Comparison of ENCODE assay signal across 12 cellular contexts in the genomic region with DNA sequence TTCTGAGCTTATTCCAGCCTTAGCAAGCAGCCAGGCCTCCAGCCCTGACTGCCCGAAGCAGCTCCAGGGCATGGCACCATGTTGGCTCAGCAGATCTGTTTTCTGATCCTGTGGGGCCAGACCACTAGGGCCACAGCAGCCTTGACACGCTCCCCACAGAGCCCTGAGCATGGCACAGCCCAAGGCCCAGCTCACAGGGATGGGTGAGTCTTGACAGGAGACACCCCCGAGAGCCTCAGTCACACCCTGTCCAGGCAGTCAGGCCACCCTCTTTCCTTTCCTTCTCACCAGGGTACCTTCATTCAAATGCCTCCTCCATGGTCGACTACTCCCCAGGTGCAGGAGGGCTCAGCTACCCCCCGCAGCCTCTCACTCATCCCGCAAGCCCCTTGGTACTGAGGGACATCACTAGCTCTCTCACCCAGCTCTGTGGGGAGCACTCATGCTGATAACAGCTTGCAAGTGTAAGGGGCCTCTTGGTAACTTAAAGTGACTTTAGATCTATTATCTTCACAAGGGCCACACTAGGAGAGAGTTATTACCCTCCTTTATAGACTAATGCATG. TPM values are rescaled to one million over a fixed set of nuclear protein-coding genes. Genes with fewer than 3 reads are reported as not detected.
DNase-seq lines count a peak whose midpoint lies in the region; ATAC-seq, FAIRE-seq and TF ChIP-seq lines count a peak whose summit lies in the region.
"Had no signal": no experiment of that assay in that cellular context is flagged by ENCODE, and none has a peak within 500 bp of the region (broad histone marks: within the 10 kb centered on the region; RNA-seq: fewer than 3 reads in every experiment).

No MANE protein-coding gene starts in this region.

- H3K9me1 ChIP-seq in keratinocyte (ENCODE audit: control insufficient read depth, extremely low read depth, insufficient read depth, low read length): no peaks in the 10 kb centered on the region

- no peaks in the 10 kb centered on the region for H3K36me3 Mint-ChIP-seq in neural progenitor cell
- H3K36me3 Mint-ChIP-seq: WTC11 had no signal

- H3K27me3 Mint-ChIP-seq in neural progenitor cell (ENCODE audit: insufficient read depth, low read depth): peaks cover 19% of the 10 kb centered on the region

- H3K4me3 ChIP-seq in left ventricle myocardium inferior (no peak overlapping the region), keratinocyte (ENCODE audit: control insufficient read depth in 2 of 3, extremely low read depth in 1 of 3, insufficient read depth in 2 of 3, low read depth in 1 of 3, low read length in 3 of 3) (no peak overlapping the region), neural progenitor cell (no peak overlapping the region)

- no peak overlapping the region for H3K27ac Mint-ChIP-seq in neural progenitor cell
- H3K27ac Mint-ChIP-seq: endodermal cell had no signal

- H3K27me3 ChIP-seq in left ventricle myocardium inferior (ENCODE audit: low read depth) (no peaks in the 10 kb centered on the region), keratinocyte (ENCODE audit: control insufficient read depth, extremely low read depth, insufficient read depth, low read length) (no peaks in the 10 kb centered on the region), neural progenitor cell (peaks cover 14% of the 10 kb centered on the region)

- H3K9ac ChIP-seq in keratinocyte (ENCODE audit: control insufficient read depth, extremely low read depth, insufficient read depth, low read length) (peak overlapping the region; percentile 6), neural progenitor cell (no peak overlapping the region)

- no peak overlapping the region for H3K4me2 ChIP-seq in keratinocyte (ENCODE audit: control insufficient read depth, extremely low read depth, insufficient read depth, low read depth, low read length)
- H3K4me2 ChIP-seq in neural progenitor cell: no peak overlapping the region

- TF ChIP-seq CTCF in left ventricle myocardium inferior (IDR thresholded peaks at IDR 0.05; ENCODE audit: borderline replicate concordance): no peak
- no peak for TF ChIP-seq CTCF in keratinocyte (optimal IDR thresholded peaks at IDR 0.05 in 1 of 3, IDR thresholded peaks at IDR 0.05 in 1 of 3, conservative IDR thresholded peaks at IDR 0.05 in 1 of 3; ENCODE audit: extremely low read depth in 1 of 3, insufficient read depth in 2 of 3, low read length in 3 of 3)
- TF ChIP-seq CTCF in neural progenitor cell (IDR thresholded peaks at IDR 0.05): no peak
- no peak for TF ChIP-seq CTCF in GM10266 (IDR thresholded peaks at IDR 0.05; ENCODE audit: control insufficient read depth, insufficient read depth, low read depth, missing control alignments)

- dilution Hi-C loops in keratinocyte (cut with MboI; ENCODE audit: extremely low pct_ligation_motif_present, low sequenced_read_pairs): no loop called here

- DNase-seq in left ventricle myocardium inferior: no peak
- no peak for DNase-seq in Right ventricle myocardium superior
- DNase-seq in keratinocyte (ENCODE audit: low read depth, low spot score): no peak
- no peak for DNase-seq in NK-92 treated with Interleukin-12 subunit alpha and Interleukin-12 subunit beta, amount 100 ng/mL, for 24 hours (lab: John Stamatoyannopoulos, UW)
- DNase-seq in neural progenitor cell (ENCODE audit: low spot score): no peak
- DNase-seq in GM10266 (ENCODE audit: extremely low spot score): no peak
- DNase-seq: amniotic stem cell, NCI-H187 had no signal

- peak; percentile 37 for TF ChIP-seq POLR2A in Raji (IDR thresholded peaks at IDR 0.05; ENCODE audit: insufficient read depth, low read depth, low read length)

- no peak for FAIRE-seq in keratinocyte (lab: Jason Lieb, UNC)

- no peak for ATAC-seq in Right ventricle myocardium superior (ENCODE audit: poor library complexity)
- ATAC-seq in activated CD4-positive, CD25-positive, alpha-beta regulatory T cell treated with anti-CD3 and anti-CD28 coated beads, Interleukin-2, amount 50 U/mL, for 24 hours: no peak

- no peaks in the 10 kb centered on the region for H4K20me1 ChIP-seq in keratinocyte (ENCODE audit: control insufficient read depth, extremely low read depth, insufficient read depth, low read length)
- H4K20me1 ChIP-seq in neural progenitor cell (ENCODE audit: low read depth): no peaks in the 10 kb centered on the region

- intact Hi-C loops in left ventricle myocardium inferior (cut with micrococcal nuclease): no loop called here
- intact Hi-C loops in Right ventricle myocardium superior (cut with DNase I): loop anchor here (10.0 kb wide), 2 partner anchors 167 to 267 kb away; partner anchors contain the start of genes ARL2, TM7SF2 and ZNHIT2

- H3K4me1 Mint-ChIP-seq in neural progenitor cell: peaks cover 16% of the 10 kb centered on the region

- no peak overlapping the region for H3K4me3 Mint-ChIP-seq in neural progenitor cell
- H3K4me3 Mint-ChIP-seq: endodermal cell, WTC11 had no signal

- H3K27ac ChIP-seq in left ventricle myocardium inferior (replicated peaks) (peak overlapping the region; percentile 93), keratinocyte (ENCODE audit: control insufficient read depth, insufficient read depth, low read length) (no peak overlapping the region), neural progenitor cell (no peak overlapping the region)

- no peaks in the 10 kb centered on the region for H3K9me3 ChIP-seq in left ventricle myocardium inferior (replicated peaks)
- H3K9me3 ChIP-seq in keratinocyte (ENCODE audit: control insufficient read depth, low read depth, low read length): no peaks in the 10 kb centered on the region
- no peaks in the 10 kb centered on the region for H3K9me3 ChIP-seq in neural progenitor cell (ENCODE audit: low read depth)

- H3K79me2 ChIP-seq in keratinocyte (ENCODE audit: control insufficient read depth, insufficient read depth, low read length) (peaks cover 7% of the 10 kb centered on the region), neural progenitor cell (ENCODE audit: low read depth) (no peaks in the 10 kb centered on the region)

- H3K4me1 ChIP-seq in left ventricle myocardium inferior (peaks cover 76% of the 10 kb centered on the region), keratinocyte (ENCODE audit: control insufficient read depth, extremely low read depth, insufficient read depth, low read length) (peaks cover 48% of the 10 kb centered on the region), neural progenitor cell (peaks cover 8% of the 10 kb centered on the region)

- H2AFZ ChIP-seq in keratinocyte (ENCODE audit: control insufficient read depth, low read length) (no peak overlapping the region), neural progenitor cell (replicated peaks) (no peak overlapping the region)

- no peaks in the 10 kb centered on the region for H3K9me3 Mint-ChIP-seq in neural progenitor cell
- H3K9me3 Mint-ChIP-seq: endodermal cell, WTC11 had no signal

- H3F3A ChIP-seq in neural progenitor cell (ENCODE audit: low read depth): peaks cover 31% of the 10 kb centered on the region

- peaks cover 5% of the 10 kb centered on the region for H3K36me3 ChIP-seq in left ventricle myocardium inferior
- peaks cover 4 to 18% of the 10 kb centered on the region in 2 experiments for H3K36me3 ChIP-seq in keratinocyte (ENCODE audit: control insufficient read depth in 2 of 2, extremely low read depth in 1 of 2, insufficient read depth in 2 of 2, low read length in 2 of 2)
- no peaks in the 10 kb centered on the region for H3K36me3 ChIP-seq in neural progenitor cell

RNA-seq across cellular contexts. Expression of gene CDC42BPG, which starts 3.8 kb away (rescaled TPM):
- total RNA-seq in left ventricle myocardium inferior: 1.1 TPM
- total RNA-seq in Right ventricle myocardium superior: 0.35 TPM
- 2.2 to 4.0 TPM (median 2.5 TPM) in 3 replicates for polyA plus RNA-seq in keratinocyte
- polyA plus RNA-seq in keratinocyte (2011; ENCODE audit: low read depth): 2.5 TPM
- 1.4 and 3.5 TPM in 2 replicates for polyA plus RNA-seq in keratinocyte (2011; cell fraction: cytosol; rRNA removed)
- 9.9 and 12.9 TPM in 2 replicates for polyA plus RNA-seq in keratinocyte (2011; cell fraction: nucleus; rRNA removed)
- 6.3 and 7.4 TPM in 2 replicates for polyA plus RNA-seq in keratinocyte (2012; ENCODE audit: low replicate concordance)
- 3.6 to 9.7 TPM (median 5.5 TPM) in 3 replicates for polyA minus RNA-seq in keratinocyte
- polyA minus RNA-seq in keratinocyte (2011; cell fraction: cytosol; rRNA and poly(A)+ RNA removed): 4.6 TPM
- 11.5 and 16.9 TPM in 2 replicates for polyA minus RNA-seq in keratinocyte (2011; cell fraction: nucleus; rRNA and poly(A)+ RNA removed)
- 0.62 and 2.1 TPM in 2 replicates for total RNA-seq in neural progenitor cell (ENCODE audit: low replicate concordance)

RNA-seq across cellular contexts. Expression of gene EHD1, which starts 30.1 kb away (rescaled TPM):
- 40.3 TPM for total RNA-seq in left ventricle myocardium inferior
- total RNA-seq in Right ventricle myocardium superior: 47.4 TPM
- 73.9 to 192 TPM (median 75.6 TPM) in 3 replicates for polyA plus RNA-seq in keratinocyte
- 89.7 TPM for polyA plus RNA-seq in keratinocyte (2011; ENCODE audit: low read depth)
- 69.4 and 117 TPM in 2 replicates for polyA plus RNA-seq in keratinocyte (2011; cell fraction: cytosol; rRNA removed)
- 139 and 148 TPM in 2 replicates for polyA plus RNA-seq in keratinocyte (2011; cell fraction: nucleus; rRNA removed)
- 50.2 and 134 TPM in 2 replicates for polyA plus RNA-seq in keratinocyte (2012; ENCODE audit: low replicate concordance)
- polyA minus RNA-seq in keratinocyte: 107 to 412 TPM (median 144 TPM) in 3 replicates
- 120 TPM for polyA minus RNA-seq in keratinocyte (2011; cell fraction: cytosol; rRNA and poly(A)+ RNA removed)
- 91.0 and 135 TPM in 2 replicates for polyA minus RNA-seq in keratinocyte (2011; cell fraction: nucleus; rRNA and poly(A)+ RNA removed)
- total RNA-seq in neural progenitor cell (ENCODE audit: low replicate concordance): 19.8 and 39.7 TPM in 2 replicates

RNA-seq across cellular contexts. Expression of gene MEN1, which starts 37.9 kb away (rescaled TPM):
- total RNA-seq in left ventricle myocardium inferior: 8.7 TPM
- 8.6 TPM for total RNA-seq in Right ventricle myocardium superior
- 14.2 to 19.1 TPM (median 18.2 TPM) in 3 replicates for polyA plus RNA-seq in keratinocyte
- polyA plus RNA-seq in keratinocyte (2011; ENCODE audit: low read depth): 4.6 TPM
- polyA plus RNA-seq in keratinocyte (2011; cell fraction: cytosol; rRNA removed): 10.7 and 17.7 TPM in 2 replicates
- 39.7 and 52.7 TPM in 2 replicates for polyA plus RNA-seq in keratinocyte (2011; cell fraction: nucleus; rRNA removed)
- polyA plus RNA-seq in keratinocyte (2012; ENCODE audit: low replicate concordance): 19.6 and 27.4 TPM in 2 replicates
- polyA minus RNA-seq in keratinocyte: 12.3 to 50.8 TPM (median 16.1 TPM) in 3 replicates
- polyA minus RNA-seq in keratinocyte (2011; cell fraction: cytosol; rRNA and poly(A)+ RNA removed): 35.9 TPM
- 25.9 and 29.3 TPM in 2 replicates for polyA minus RNA-seq in keratinocyte (2011; cell fraction: nucleus; rRNA and poly(A)+ RNA removed)
- 11.4 and 34.9 TPM in 2 replicates for total RNA-seq in neural progenitor cell (ENCODE audit: low replicate concordance)

RNA-seq across cellular contexts. Expression of gene MAP4K2, which starts 45.3 kb away (rescaled TPM):
- total RNA-seq in left ventricle myocardium inferior (7.5 TPM), Right ventricle myocardium superior (7.7 TPM), neural progenitor cell (ENCODE audit: low replicate concordance) (15.8 and 27.7 TPM in 2 replicates)
- 6.7 to 12.5 TPM (median 10.7 TPM) in 3 replicates for polyA plus RNA-seq in keratinocyte
- polyA plus RNA-seq in keratinocyte (2011; ENCODE audit: low read depth): 5.4 TPM
- polyA plus RNA-seq in keratinocyte (2011; cell fraction: cytosol; rRNA removed): 6.6 and 14.4 TPM in 2 replicates
- 13.5 and 16.6 TPM in 2 replicates for polyA plus RNA-seq in keratinocyte (2011; cell fraction: nucleus; rRNA removed)
- polyA plus RNA-seq in keratinocyte (2012; ENCODE audit: low replicate concordance): 4.8 and 10.3 TPM in 2 replicates
- polyA minus RNA-seq in keratinocyte: 11.5 to 31.8 TPM (median 19.6 TPM) in 3 replicates
- polyA minus RNA-seq in keratinocyte (2011; cell fraction: cytosol; rRNA and poly(A)+ RNA removed): 19.4 TPM
- polyA minus RNA-seq in keratinocyte (2011; cell fraction: nucleus; rRNA and poly(A)+ RNA removed): 3.7 and 10.6 TPM in 2 replicates
